ENCODE assay signal across 7 cellular contexts in the genomic region with DNA sequence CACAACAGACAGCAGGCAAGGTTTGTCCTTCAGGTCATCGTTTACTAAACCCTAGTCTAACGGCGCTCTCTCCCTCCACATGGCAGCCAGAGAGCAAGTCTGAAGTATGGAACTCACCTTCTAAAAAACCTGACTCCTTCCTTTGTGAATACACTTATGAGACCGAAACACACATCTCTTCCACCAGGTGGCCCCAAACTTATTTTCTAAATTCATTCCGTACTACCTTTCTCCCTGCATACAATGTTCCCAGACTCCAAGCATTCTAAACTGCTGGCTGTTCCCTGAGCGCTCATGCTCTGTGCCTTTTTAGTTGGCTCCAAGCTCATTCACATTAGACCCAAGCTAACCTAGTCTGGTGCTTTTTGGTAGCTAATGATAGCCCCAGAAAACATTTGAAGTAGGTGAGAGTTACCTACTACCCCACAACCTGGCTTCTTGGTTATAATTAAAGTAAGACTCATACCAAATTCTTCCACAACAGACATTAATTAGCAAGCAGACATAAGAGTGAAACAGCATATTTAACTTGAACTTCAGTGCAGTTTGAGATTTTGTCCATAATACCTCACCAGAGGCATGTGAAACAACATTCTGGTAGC.
A peak's percentile ranks its signal among the peaks of the same experiment; 100 is the strongest.
DNase-seq lines count a peak whose midpoint lies in the region; ATAC-seq, FAIRE-seq and TF ChIP-seq lines count a peak whose summit lies in the region.

No MANE protein-coding gene starts in this region.

- TF ChIP-seq POLR2A in tibial nerve (IDR thresholded peaks at IDR 0.05) = no peak

- H3K4me2 ChIP-seq in astrocyte (ENCODE audit: low read length) = no peak overlapping the region

- POLR2A ChIA-PET in GM10248 (lab: Yijun Ruan, JAX) = no interaction called here

- no peak overlapping the region for H3K4me3 Mint-ChIP-seq in astrocyte (ENCODE audit: unreplicated experiment)

- WGBS in tibial nerve, 2 donors = 40 to 42% methylated on average over 6 of the region's 6 CpGs

- H4K20me1 ChIP-seq in astrocyte (ENCODE audit: insufficient read depth, low read length) = no peaks in the 10 kb centered on the region

- H3K27ac ChIP-seq in astrocyte (ENCODE audit: low read depth, low read length) (no peak overlapping the region), tibial nerve (no peak overlapping the region)

- peak overlapping the region; percentile 37 for H2AFZ ChIP-seq in astrocyte (ENCODE audit: low read depth, low read length)

- peak; percentile 15 for DNase-seq in GM10248 (ENCODE audit: extremely low spot score)
- peak; percentile 69 for DNase-seq in HFF-Myc (ENCODE audit: extremely low read depth, low read depth)
- peak; percentile 60 to 66 for DNase-seq in NCI-H2081 (lab: John Stamatoyannopoulos, UW)
- DNase-seq in astrocyte (ENCODE audit: low read depth) = peak; percentile 58
- DNase-seq in iPS-NIHi7 (ENCODE audit: extremely low spot score) = peak; percentile 60
- DNase-seq in tibial nerve (ENCODE audit: low spot score in 2 of 2) = peak in 1 of 2 donors; percentile 40

- H3K36me3 Mint-ChIP-seq in astrocyte (ENCODE audit: low read depth, unreplicated experiment) = no peaks in the 10 kb centered on the region

- H3K4me1 ChIP-seq in astrocyte (ENCODE audit: insufficient read depth, low read length) (peaks cover 19% of the 10 kb centered on the region), tibial nerve (peaks cover 0 to 10% (median 0%) of the 10 kb centered on the region in 4 donors)

- H3K27me3 Mint-ChIP-seq in astrocyte (ENCODE audit: low read depth, unreplicated experiment) = no peaks in the 10 kb centered on the region

- no peak overlapping the region for H3K27ac Mint-ChIP-seq in astrocyte (ENCODE audit: unreplicated experiment)

- no peaks in the 10 kb centered on the region for H3K27me3 ChIP-seq in astrocyte (ENCODE audit: insufficient read depth, low read length)
- no peaks in the 10 kb centered on the region for H3K27me3 ChIP-seq in tibial nerve

- peak; percentile 36 for TF ChIP-seq CTCF in GM10248 (IDR thresholded peaks at IDR 0.05; ENCODE audit: control extremely low read depth, extremely low read depth, low read depth, missing control alignments)
- TF ChIP-seq CTCF in HFF-Myc (IDR thresholded peaks at IDR 0.05; ENCODE audit: low read depth, low read length, missing control alignments) = peak; percentile 58
- TF ChIP-seq CTCF in astrocyte (IDR thresholded peaks at IDR 0.05; ENCODE audit: insufficient read depth, low read depth, low read length) = peak; percentile 60
- TF ChIP-seq CTCF in tibial nerve (IDR thresholded peaks at IDR 0.05) = peak; percentile 31 to 64 (median 38)

- no peak for ATAC-seq in HG03439 (IDR thresholded peaks at IDR 0.05; ENCODE audit: unreplicated experiment)

- no peaks in the 10 kb centered on the region for H3K9me3 Mint-ChIP-seq in astrocyte (ENCODE audit: unreplicated experiment)

- peak; percentile 45 for FAIRE-seq in astrocyte (lab: Jason Lieb, UNC)

- H3K36me3 ChIP-seq in astrocyte (ENCODE audit: insufficient read depth, low read length) (no peaks in the 10 kb centered on the region), tibial nerve (no peaks in the 10 kb centered on the region)

- CTCF ChIA-PET in GM10248 (lab: Yijun Ruan, JAX) = interaction anchor here (0.8 to 11.2 kb wide), 11 partner anchors 10 to 856 kb away, joined by 3 to 73 read pairs (median 4); no protein-coding TSS in a partner anchor

- no peaks in the 10 kb centered on the region for H3K79me2 ChIP-seq in astrocyte (ENCODE audit: insufficient read depth, low read length)

- no peak for TF ChIP-seq EP300 in tibial nerve (IDR thresholded peaks at IDR 0.05)

- H3K4me3 ChIP-seq in HFF-Myc (replicated peaks; ENCODE audit: low read depth, low read length) = no peak overlapping the region
- no peak overlapping the region for H3K4me3 ChIP-seq in astrocyte (ENCODE audit: insufficient read depth, low read depth, low read length)
- H3K4me3 ChIP-seq in tibial nerve = no peak overlapping the region

- H3K9me3 ChIP-seq in astrocyte (ENCODE audit: insufficient read depth, low read depth, low read length) = no peaks in the 10 kb centered on the region
- no peaks in the 10 kb centered on the region for H3K9me3 ChIP-seq in tibial nerve

- H3K9ac ChIP-seq in astrocyte (ENCODE audit: low read length) = no peak overlapping the region

- H3K4me1 Mint-ChIP-seq in astrocyte (ENCODE audit: low read depth, unreplicated experiment) = peaks cover 15% of the 10 kb centered on the region
